Comparison of ENCODE assay signal across 11 cellular contexts in the genomic region with DNA sequence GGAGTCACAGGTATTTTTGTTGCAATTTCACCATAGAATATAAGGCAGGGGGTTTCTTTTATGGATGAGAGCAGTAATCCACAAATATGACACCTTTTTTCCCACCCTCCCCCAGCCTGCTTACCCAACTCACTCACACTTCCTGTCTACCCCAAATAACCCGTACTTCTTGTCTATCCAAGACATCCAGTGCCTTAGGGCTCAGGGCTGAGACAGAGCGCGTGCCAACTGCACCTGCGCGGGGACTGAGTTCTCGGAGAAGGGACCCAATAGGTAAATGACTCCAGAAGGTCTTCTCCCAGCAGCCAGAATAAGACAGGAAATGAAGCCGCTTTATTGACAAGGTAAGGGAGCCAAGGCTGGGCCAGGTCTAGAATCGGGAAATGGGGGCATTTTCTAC.
"Had no signal": no experiment of that assay in that cellular context is flagged by ENCODE, and none has a peak within 500 bp of the region (broad histone marks: within the 10 kb centered on the region; RNA-seq: fewer than 3 reads in every experiment).

No MANE protein-coding gene starts in this region.

- H3K27ac ChIP-seq: ascending aorta, cardiac muscle cell, gastroesophageal sphincter, suprapubic skin had no signal

- ATAC-seq: activated T-cell treated with anti-CD3 and anti-CD28 coated beads, Interleukin-2, amount 50 U/mL, for 72 hours; gastroesophageal sphincter; left ventricle myocardium superior had no signal

- H3K9me3 ChIP-seq: ascending aorta, gastroesophageal sphincter, suprapubic skin had no signal

- H3K4me3 ChIP-seq: ascending aorta, cardiac muscle cell, gastroesophageal sphincter, suprapubic skin had no signal

- H3K27me3 ChIP-seq: ascending aorta, cardiac muscle cell, gastroesophageal sphincter, suprapubic skin had no signal

- H3K4me1 ChIP-seq: ascending aorta, gastroesophageal sphincter had no signal

- DNase-seq: activated CD4-positive, alpha-beta memory T cell treated with anti-CD3 and anti-CD28 coated beads for 36 hours; activated T-cell treated with anti-CD3 and anti-CD28 coated beads, Interleukin-2, amount 50 U/mL, for 72 hours; islet precursor cell; left ventricle myocardium superior; nephron progenitor cell; stimulated activated CD4-positive, alpha-beta T cell treated with anti-CD3 and anti-CD28 coated beads, Interleukin-2, amount 100 ng/mL, for 48 hours; stimulated activated naive CD4-positive, alpha-beta T cell treated with Interleukin-2 at 50 U/mL for 16 hours had no signal

- H3K36me3 ChIP-seq: ascending aorta, cardiac muscle cell, gastroesophageal sphincter, suprapubic skin had no signal
